1 cellular context compared by ENCODE assay signal in the genomic region with DNA sequence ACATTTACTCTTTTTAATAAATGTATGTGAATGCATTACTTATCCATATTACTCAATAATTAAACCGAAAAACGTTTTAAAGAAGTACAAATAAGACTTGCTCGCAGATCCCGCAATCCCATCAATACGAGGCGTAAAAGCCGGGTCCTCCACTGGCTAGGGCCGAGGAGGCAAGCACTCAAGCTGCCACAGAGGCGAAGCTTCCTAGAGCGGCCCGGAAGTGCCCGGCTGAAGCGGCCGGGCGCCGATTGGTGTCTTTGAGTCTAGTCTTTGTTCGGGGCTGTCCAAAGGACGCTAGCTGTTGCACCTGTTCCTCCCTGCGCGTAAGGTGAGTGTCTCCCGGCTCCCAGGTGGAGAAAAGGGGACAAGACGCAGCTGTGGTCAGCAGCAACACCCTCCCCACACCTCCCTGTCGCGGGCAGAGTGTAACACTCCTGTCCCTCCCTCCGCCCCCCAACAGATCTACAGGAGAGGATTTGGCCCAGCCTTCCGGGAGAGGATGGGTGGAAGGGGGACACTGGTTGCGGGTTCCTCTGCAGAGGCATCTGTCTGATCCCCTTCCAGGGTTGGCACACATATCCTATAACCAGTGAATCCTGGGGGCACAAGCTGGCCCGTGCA.
TF ChIP-seq lines count a peak whose summit lies in the region.

A gene (plus strand): TSS at position 260 of the 621 bp plus-strand sequence. CDS start 835 bp downstream, outside the sequence.

TF ChIP-seq in HepG2, 621 proteins besides CTCF, POLR2A, EP300 and RAD21 (continued from another document and continues in another):
- TF ChIP-seq, protein P1, sequence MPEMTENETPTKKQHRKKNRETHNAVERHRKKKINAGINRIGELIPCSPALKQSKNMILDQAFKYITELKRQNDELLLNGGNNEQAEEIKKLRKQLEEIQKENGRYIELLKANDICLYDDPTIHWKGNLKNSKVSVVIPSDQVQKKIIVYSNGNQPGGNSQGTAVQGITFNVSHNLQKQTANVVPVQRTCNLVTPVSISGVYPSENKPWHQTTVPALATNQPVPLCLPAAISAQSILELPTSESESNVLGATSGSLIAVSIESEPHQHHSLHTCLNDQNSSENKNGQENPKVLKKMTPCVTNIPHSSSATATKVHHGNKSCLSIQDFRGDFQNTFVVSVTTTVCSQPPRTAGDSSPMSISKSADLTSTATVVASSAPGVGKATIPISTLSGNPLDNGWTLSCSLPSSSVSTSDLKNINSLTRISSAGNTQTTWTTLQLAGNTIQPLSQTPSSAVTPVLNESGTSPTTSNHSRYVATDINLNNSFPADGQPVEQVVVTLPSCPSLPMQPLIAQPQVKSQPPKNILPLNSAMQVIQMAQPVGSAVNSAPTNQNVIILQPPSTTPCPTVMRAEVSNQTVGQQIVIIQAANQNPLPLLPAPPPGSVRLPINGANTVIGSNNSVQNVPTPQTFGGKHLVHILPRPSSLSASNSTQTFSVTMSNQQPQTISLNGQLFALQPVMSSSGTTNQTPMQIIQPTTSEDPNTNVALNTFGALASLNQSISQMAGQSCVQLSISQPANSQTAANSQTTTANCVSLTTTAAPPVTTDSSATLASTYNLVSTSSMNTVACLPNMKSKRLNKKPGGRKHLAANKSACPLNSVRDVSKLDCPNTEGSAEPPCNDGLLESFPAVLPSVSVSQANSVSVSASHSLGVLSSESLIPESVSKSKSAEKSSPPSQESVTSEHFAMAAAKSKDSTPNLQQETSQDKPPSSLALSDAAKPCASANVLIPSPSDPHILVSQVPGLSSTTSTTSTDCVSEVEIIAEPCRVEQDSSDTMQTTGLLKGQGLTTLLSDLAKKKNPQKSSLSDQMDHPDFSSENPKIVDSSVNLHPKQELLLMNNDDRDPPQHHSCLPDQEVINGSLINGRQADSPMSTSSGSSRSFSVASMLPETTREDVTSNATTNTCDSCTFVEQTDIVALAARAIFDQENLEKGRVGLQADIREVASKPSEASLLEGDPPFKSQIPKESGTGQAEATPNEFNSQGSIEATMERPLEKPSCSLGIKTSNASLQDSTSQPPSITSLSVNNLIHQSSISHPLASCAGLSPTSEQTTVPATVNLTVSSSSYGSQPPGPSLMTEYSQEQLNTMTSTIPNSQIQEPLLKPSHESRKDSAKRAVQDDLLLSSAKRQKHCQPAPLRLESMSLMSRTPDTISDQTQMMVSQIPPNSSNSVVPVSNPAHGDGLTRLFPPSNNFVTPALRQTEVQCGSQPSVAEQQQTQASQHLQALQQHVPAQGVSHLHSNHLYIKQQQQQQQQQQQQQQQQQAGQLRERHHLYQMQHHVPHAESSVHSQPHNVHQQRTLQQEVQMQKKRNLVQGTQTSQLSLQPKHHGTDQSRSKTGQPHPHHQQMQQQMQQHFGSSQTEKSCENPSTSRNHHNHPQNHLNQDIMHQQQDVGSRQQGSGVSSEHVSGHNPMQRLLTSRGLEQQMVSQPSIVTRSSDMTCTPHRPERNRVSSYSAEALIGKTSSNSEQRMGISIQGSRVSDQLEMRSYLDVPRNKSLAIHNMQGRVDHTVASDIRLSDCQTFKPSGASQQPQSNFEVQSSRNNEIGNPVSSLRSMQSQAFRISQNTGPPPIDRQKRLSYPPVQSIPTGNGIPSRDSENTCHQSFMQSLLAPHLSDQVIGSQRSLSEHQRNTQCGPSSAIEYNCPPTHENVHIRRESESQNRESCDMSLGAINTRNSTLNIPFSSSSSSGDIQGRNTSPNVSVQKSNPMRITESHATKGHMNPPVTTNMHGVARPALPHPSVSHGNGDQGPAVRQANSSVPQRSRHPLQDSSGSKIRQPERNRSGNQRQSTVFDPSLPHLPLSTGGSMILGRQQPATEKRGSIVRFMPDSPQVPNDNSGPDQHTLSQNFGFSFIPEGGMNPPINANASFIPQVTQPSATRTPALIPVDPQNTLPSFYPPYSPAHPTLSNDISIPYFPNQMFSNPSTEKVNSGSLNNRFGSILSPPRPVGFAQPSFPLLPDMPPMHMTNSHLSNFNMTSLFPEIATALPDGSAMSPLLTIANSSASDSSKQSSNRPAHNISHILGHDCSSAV (CRISPR knock-in tag; IDR thresholded peaks at IDR 0.05; ENCODE audit: borderline replicate concordance): no peak
- peak; percentile 76 for TF ChIP-seq NFYB (CRISPR knock-in tag; IDR thresholded peaks at IDR 0.05)
- TF ChIP-seq PCBP1 (IDR thresholded peaks at IDR 0.05; ENCODE audit: borderline replicate concordance, low read depth, low read length): no peak
- no peak for TF ChIP-seq SCMH1 (CRISPR knock-in tag; IDR thresholded peaks at IDR 0.05; ENCODE audit: borderline replicate concordance)
- TF ChIP-seq, protein P2, sequence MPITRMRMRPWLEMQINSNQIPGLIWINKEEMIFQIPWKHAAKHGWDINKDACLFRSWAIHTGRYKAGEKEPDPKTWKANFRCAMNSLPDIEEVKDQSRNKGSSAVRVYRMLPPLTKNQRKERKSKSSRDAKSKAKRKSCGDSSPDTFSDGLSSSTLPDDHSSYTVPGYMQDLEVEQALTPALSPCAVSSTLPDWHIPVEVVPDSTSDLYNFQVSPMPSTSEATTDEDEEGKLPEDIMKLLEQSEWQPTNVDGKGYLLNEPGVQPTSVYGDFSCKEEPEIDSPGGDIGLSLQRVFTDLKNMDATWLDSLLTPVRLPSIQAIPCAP (CRISPR knock-in tag; IDR thresholded peaks at IDR 0.05; ENCODE audit: low read depth): no peak
- TF ChIP-seq, protein P3, sequence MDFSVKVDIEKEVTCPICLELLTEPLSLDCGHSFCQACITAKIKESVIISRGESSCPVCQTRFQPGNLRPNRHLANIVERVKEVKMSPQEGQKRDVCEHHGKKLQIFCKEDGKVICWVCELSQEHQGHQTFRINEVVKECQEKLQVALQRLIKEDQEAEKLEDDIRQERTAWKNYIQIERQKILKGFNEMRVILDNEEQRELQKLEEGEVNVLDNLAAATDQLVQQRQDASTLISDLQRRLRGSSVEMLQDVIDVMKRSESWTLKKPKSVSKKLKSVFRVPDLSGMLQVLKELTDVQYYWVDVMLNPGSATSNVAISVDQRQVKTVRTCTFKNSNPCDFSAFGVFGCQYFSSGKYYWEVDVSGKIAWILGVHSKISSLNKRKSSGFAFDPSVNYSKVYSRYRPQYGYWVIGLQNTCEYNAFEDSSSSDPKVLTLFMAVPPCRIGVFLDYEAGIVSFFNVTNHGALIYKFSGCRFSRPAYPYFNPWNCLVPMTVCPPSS (IDR thresholded peaks at IDR 0.05): no peak
- no peak for TF ChIP-seq SNRNP70 (IDR thresholded peaks at IDR 0.05; ENCODE audit: low read depth, low read length)
- peak; percentile 96 for TF ChIP-seq PHF20 (CRISPR knock-in tag; IDR thresholded peaks at IDR 0.05)
- TF ChIP-seq ZNF350 (CRISPR knock-in tag; IDR thresholded peaks at IDR 0.05; ENCODE audit: borderline replicate concordance, low read depth): peak; percentile 89
- TF ChIP-seq, protein P4, sequence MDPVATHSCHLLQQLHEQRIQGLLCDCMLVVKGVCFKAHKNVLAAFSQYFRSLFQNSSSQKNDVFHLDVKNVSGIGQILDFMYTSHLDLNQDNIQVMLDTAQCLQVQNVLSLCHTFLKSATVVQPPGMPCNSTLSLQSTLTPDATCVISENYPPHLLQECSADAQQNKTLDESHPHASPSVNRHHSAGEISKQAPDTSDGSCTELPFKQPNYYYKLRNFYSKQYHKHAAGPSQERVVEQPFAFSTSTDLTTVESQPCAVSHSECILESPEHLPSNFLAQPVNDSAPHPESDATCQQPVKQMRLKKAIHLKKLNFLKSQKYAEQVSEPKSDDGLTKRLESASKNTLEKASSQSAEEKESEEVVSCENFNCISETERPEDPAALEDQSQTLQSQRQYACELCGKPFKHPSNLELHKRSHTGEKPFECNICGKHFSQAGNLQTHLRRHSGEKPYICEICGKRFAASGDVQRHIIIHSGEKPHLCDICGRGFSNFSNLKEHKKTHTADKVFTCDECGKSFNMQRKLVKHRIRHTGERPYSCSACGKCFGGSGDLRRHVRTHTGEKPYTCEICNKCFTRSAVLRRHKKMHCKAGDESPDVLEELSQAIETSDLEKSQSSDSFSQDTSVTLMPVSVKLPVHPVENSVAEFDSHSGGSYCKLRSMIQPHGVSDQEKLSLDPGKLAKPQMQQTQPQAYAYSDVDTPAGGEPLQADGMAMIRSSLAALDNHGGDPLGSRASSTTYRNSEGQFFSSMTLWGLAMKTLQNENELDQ (CRISPR knock-in tag; IDR thresholded peaks at IDR 0.05; ENCODE audit: borderline replicate concordance): no peak
- TF ChIP-seq, protein P5, sequence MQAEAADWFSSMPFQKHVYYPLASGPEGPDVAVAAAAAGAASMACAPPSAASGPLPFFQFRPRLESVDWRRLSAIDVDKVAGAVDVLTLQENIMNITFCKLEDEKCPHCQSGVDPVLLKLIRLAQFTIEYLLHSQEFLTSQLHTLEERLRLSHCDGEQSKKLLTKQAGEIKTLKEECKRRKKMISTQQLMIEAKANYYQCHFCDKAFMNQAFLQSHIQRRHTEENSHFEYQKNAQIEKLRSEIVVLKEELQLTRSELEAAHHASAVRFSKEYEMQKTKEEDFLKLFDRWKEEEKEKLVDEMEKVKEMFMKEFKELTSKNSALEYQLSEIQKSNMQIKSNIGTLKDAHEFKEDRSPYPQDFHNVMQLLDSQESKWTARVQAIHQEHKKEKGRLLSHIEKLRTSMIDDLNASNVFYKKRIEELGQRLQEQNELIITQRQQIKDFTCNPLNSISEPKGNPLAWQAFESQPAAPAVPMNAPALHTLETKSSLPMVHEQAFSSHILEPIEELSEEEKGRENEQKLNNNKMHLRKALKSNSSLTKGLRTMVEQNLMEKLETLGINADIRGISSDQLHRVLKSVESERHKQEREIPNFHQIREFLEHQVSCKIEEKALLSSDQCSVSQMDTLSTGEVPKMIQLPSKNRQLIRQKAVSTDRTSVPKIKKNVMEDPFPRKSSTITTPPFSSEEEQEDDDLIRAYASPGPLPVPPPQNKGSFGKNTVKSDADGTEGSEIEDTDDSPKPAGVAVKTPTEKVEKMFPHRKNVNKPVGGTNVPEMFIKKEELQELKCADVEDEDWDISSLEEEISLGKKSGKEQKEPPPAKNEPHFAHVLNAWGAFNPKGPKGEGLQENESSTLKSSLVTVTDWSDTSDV (CRISPR knock-in tag; IDR thresholded peaks at IDR 0.05): no peak
- TF ChIP-seq, protein P6, sequence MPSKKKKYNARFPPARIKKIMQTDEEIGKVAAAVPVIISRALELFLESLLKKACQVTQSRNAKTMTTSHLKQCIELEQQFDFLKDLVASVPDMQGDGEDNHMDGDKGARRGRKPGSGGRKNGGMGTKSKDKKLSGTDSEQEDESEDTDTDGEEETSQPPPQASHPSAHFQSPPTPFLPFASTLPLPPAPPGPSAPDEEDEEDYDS (CRISPR knock-in tag; IDR thresholded peaks at IDR 0.05): peak; percentile 53
- TF ChIP-seq HDAC6 (IDR thresholded peaks at IDR 0.05; ENCODE audit: low read depth, low read length): no peak
- TF ChIP-seq, protein P7, sequence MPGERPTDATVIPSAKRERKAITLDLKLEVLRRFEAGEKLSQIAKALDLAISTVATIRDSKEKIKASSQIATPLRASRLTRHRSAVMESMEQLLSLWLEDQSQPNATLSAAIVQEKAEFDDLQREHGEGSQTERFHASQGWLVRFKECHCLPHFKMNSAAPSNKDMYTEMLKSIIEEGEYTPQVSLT (CRISPR knock-in tag; IDR thresholded peaks at IDR 0.05; ENCODE audit: borderline replicate concordance, low read depth): no peak
- TF ChIP-seq ATM (IDR thresholded peaks at IDR 0.05; ENCODE audit: borderline replicate concordance): no peak
- no peak for TF ChIP-seq MAZ (IDR thresholded peaks at IDR 0.05; ENCODE audit: borderline replicate concordance, low read depth, low read length)
- TF ChIP-seq MAZ (CRISPR knock-in tag; IDR thresholded peaks at IDR 0.05; ENCODE audit: low read depth): peak; percentile 87; the same call in 1 of the 2 replicates
- 0 out of 2 replicates have a peak, but pooled peaks have one; percentile 34 for TF ChIP-seq GFI1 (CRISPR knock-in tag; IDR thresholded peaks at IDR 0.05; ENCODE audit: borderline replicate concordance)
- TF ChIP-seq TRIM24 (CRISPR knock-in tag; IDR thresholded peaks at IDR 0.05): no peak
- TF ChIP-seq JUN (CRISPR knock-in tag; IDR thresholded peaks at IDR 0.05): no peak
- TF ChIP-seq CHCHD3 (CRISPR knock-in tag; IDR thresholded peaks at IDR 0.05): 0 out of 2 replicates have a peak, but pooled peaks have one; percentile 33
- no peak for TF ChIP-seq SYNCRIP (IDR thresholded peaks at IDR 0.05; ENCODE audit: insufficient read depth, low read depth, low read length)
- TF ChIP-seq ZNF773 (CRISPR knock-in tag; IDR thresholded peaks at IDR 0.05; ENCODE audit: borderline replicate concordance): peak; percentile 75; the same call in 1 of the 2 replicates
- no peak for TF ChIP-seq PAF1 (CRISPR knock-in tag; IDR thresholded peaks at IDR 0.05)
- no peak for TF ChIP-seq MTF2 (CRISPR knock-in tag; IDR thresholded peaks at IDR 0.05; ENCODE audit: borderline replicate concordance)
- TF ChIP-seq HMG20B (CRISPR knock-in tag; conservative IDR thresholded peaks at IDR 0.05): 0 out of 2 replicates have a peak, but pooled peaks have one; percentile 20
- no peak for TF ChIP-seq ZNF841 (CRISPR knock-in tag; IDR thresholded peaks at IDR 0.05; ENCODE audit: borderline replicate concordance)
- no peak for TF ChIP-seq TCF12 (IDR thresholded peaks at IDR 0.05)
- TF ChIP-seq TCF12 (CRISPR knock-in tag; IDR thresholded peaks at IDR 0.05): 0 out of 2 replicates have a peak, but pooled peaks have one; percentile 67
- peak; percentile 86; the same call in 1 of the 2 replicates for TF ChIP-seq ZNF451 (CRISPR knock-in tag; IDR thresholded peaks at IDR 0.05)
- peak; percentile 68; the same call in 1 of the 2 replicates for TF ChIP-seq RXRB (CRISPR knock-in tag; IDR thresholded peaks at IDR 0.05; ENCODE audit: borderline replicate concordance)
- no peak for TF ChIP-seq ZNF282 (IDR thresholded peaks at IDR 0.05; ENCODE audit: partially characterized antibody)
- no peak for TF ChIP-seq ZNF121 (CRISPR knock-in tag; IDR thresholded peaks at IDR 0.05)
- peak; percentile 88; the same call in 1 of the 2 replicates for TF ChIP-seq MZF1 (CRISPR knock-in tag; IDR thresholded peaks at IDR 0.05; ENCODE audit: borderline replicate concordance)
- TF ChIP-seq, protein P8, sequence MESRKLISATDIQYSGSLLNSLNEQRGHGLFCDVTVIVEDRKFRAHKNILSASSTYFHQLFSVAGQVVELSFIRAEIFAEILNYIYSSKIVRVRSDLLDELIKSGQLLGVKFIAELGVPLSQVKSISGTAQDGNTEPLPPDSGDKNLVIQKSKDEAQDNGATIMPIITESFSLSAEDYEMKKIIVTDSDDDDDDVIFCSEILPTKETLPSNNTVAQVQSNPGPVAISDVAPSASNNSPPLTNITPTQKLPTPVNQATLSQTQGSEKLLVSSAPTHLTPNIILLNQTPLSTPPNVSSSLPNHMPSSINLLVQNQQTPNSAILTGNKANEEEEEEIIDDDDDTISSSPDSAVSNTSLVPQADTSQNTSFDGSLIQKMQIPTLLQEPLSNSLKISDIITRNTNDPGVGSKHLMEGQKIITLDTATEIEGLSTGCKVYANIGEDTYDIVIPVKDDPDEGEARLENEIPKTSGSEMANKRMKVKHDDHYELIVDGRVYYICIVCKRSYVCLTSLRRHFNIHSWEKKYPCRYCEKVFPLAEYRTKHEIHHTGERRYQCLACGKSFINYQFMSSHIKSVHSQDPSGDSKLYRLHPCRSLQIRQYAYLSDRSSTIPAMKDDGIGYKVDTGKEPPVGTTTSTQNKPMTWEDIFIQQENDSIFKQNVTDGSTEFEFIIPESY (CRISPR knock-in tag; IDR thresholded peaks at IDR 0.05): peak; percentile 34; the same call in 1 of the 2 replicates
- TF ChIP-seq, protein P9, sequence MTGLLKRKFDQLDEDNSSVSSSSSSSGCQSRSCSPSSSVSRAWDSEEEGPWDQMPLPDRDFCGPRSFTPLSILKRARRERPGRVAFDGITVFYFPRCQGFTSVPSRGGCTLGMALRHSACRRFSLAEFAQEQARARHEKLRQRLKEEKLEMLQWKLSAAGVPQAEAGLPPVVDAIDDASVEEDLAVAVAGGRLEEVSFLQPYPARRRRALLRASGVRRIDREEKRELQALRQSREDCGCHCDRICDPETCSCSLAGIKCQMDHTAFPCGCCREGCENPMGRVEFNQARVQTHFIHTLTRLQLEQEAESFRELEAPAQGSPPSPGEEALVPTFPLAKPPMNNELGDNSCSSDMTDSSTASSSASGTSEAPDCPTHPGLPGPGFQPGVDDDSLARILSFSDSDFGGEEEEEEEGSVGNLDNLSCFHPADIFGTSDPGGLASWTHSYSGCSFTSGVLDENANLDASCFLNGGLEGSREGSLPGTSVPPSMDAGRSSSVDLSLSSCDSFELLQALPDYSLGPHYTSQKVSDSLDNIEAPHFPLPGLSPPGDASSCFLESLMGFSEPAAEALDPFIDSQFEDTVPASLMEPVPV (CRISPR knock-in tag; IDR thresholded peaks at IDR 0.05): no peak
